ENCODE assay signal across 20 cellular contexts in genomic region chr12:102533483-102533882, GRCh38. TPM values are rescaled to one million over a fixed set of nuclear protein-coding genes. Genes with fewer than 3 reads are reported as not detected.
DNase-seq lines count a peak whose midpoint lies in the region; ATAC-seq and TF ChIP-seq lines count a peak whose summit lies in the region.
"Had no signal": no experiment of that assay in that cellular context is flagged by ENCODE, and none has a peak within 500 bp of the region (broad histone marks: within the 10 kb centered on the region; RNA-seq: fewer than 3 reads in every experiment).

No MANE protein-coding gene starts in this region.

- no peaks in the 10 kb centered on the region for H3K4me1 ChIP-seq in GM23338 (ENCODE audit: insufficient read depth)
- H3K4me1 ChIP-seq in osteoblast (ENCODE audit: insufficient read depth, low read length) = peaks cover 19% of the 10 kb centered on the region

- H3K27me3 ChIP-seq in GM23338 (ENCODE audit: insufficient read depth) (no peaks in the 10 kb centered on the region), osteoblast (ENCODE audit: insufficient read depth, low read length) (no peaks in the 10 kb centered on the region)
- H3K27me3 ChIP-seq: BLaER1 treated with 17β-estradiol and CSF1 and Interleukin-3, amounts not matched to agents 10 nM and 100 nM had no signal

- H3K36me3 Mint-ChIP-seq in GM23338 (ENCODE audit: low read depth) = no peaks in the 10 kb centered on the region
- no peaks in the 10 kb centered on the region for H3K36me3 Mint-ChIP-seq in activated T-helper 17 cell treated with anti-CD3 and anti-CD28 coated beads, Interleukin-2, amount 50 U/mL, for 72 hours (ENCODE audit: low read depth)
- H3K36me3 Mint-ChIP-seq: CD8-positive, alpha-beta T cell; IgD-negative memory B cell had no signal

- no peak overlapping the region for H3K4me3 ChIP-seq in GM23338
- no peak overlapping the region for H3K4me3 ChIP-seq in SK-N-MC
- H3K4me3 ChIP-seq in osteoblast (ENCODE audit: insufficient read depth, low read length) = no peak overlapping the region
- H3K4me3 ChIP-seq: BLaER1 treated with 17β-estradiol and CSF1 and Interleukin-3, amounts not matched to agents 10 nM and 100 nM; GM12878 had no signal

- no peaks in the 10 kb centered on the region; the same call in 2 of the 3 replicates for H3K9me3 Mint-ChIP-seq in GM23338
- H3K9me3 Mint-ChIP-seq in activated T-helper 17 cell treated with anti-CD3 and anti-CD28 coated beads, Interleukin-2, amount 50 U/mL, for 72 hours = no peaks in the 10 kb centered on the region
- H3K9me3 Mint-ChIP-seq: CD8-positive, alpha-beta T cell; H9; IgD-negative memory B cell had no signal

- H2AFZ ChIP-seq in GM23338 (peak overlapping the region; percentile 52; the same call in 1 of the 2 replicates), osteoblast (ENCODE audit: low read length) (peak overlapping the region; percentile 48)

- H3K27ac ChIP-seq in GM23338 (ENCODE audit: low read depth) (no peak overlapping the region), SK-N-MC (0 out of 2 replicates have a peak overlapping the region, but pooled peaks have one; percentile 43), osteoblast (ENCODE audit: low read depth, low read length) (no peak overlapping the region)
- H3K27ac ChIP-seq: BLaER1 treated with 17β-estradiol and CSF1 and Interleukin-3, amounts not matched to agents 10 nM and 100 nM had no signal

- H3K4me2 ChIP-seq in GM23338 (no peak overlapping the region), osteoblast (ENCODE audit: insufficient read depth, low read length) (no peak overlapping the region)
- H3K4me2 ChIP-seq: BLaER1 treated with 17β-estradiol and CSF1 and Interleukin-3, amounts not matched to agents 10 nM and 100 nM had no signal

- H4K20me1 ChIP-seq in GM23338 (replicated peaks; ENCODE audit: insufficient read depth) (no peaks in the 10 kb centered on the region), osteoblast (ENCODE audit: insufficient read depth, low read length) (no peaks in the 10 kb centered on the region)
- H4K20me1 ChIP-seq: BLaER1 treated with 17β-estradiol and CSF1 and Interleukin-3, amounts not matched to agents 10 nM and 100 nM had no signal

- H3K27ac Mint-ChIP-seq in GM23338 = no peak overlapping the region
- no peak overlapping the region for H3K27ac Mint-ChIP-seq in activated T-helper 17 cell treated with anti-CD3 and anti-CD28 coated beads, Interleukin-2, amount 50 U/mL, for 72 hours
- H3K27ac Mint-ChIP-seq: B cell; CD8-positive, alpha-beta T cell; IgD-negative memory B cell had no signal

- H3K4me3 Mint-ChIP-seq in GM23338 = no peak overlapping the region
- H3K4me3 Mint-ChIP-seq in activated T-helper 17 cell treated with anti-CD3 and anti-CD28 coated beads, Interleukin-2, amount 50 U/mL, for 72 hours = no peak overlapping the region
- H3K4me3 Mint-ChIP-seq: B cell; CD8-positive, alpha-beta T cell; H9; IgD-negative memory B cell had no signal

- H3K9me3 ChIP-seq in SK-N-MC (ENCODE audit: low read depth, low read length) = no peaks in the 10 kb centered on the region
- no peaks in the 10 kb centered on the region for H3K9me3 ChIP-seq in osteoblast (ENCODE audit: low read depth, low read length)

- no peak for DNase-seq in GM23338 (ENCODE audit: low spot score)
- DNase-seq in SK-N-MC (ENCODE audit: low read depth, low spot score) = no peak
- peak; percentile 27 for DNase-seq in left kidney (ENCODE audit: low read depth, low spot score)
- no peak for DNase-seq in osteoblast (ENCODE audit: insufficient read length, low spot score, missing footprints)
- no peak for DNase-seq in MV-4-11 (lab: John Stamatoyannopoulos, UW)
- DNase-seq: Calu3; CD8-positive, alpha-beta T cell; DMS79 treated with DMSO at 0.1 percent for 48 hours; GOT3; H9; KG1 had no signal

- no peak overlapping the region for H3K9ac ChIP-seq in SK-N-MC (ENCODE audit: insufficient read length)
- H3K9ac ChIP-seq: BLaER1 treated with 17β-estradiol and CSF1 and Interleukin-3, amounts not matched to agents 10 nM and 100 nM had no signal

- H3K27me3 Mint-ChIP-seq in GM23338 (ENCODE audit: insufficient read depth, low read depth, poor library complexity) = peaks cover 6% of the 10 kb centered on the region
- H3K27me3 Mint-ChIP-seq in activated T-helper 17 cell treated with anti-CD3 and anti-CD28 coated beads, Interleukin-2, amount 50 U/mL, for 72 hours = peaks cover 9% of the 10 kb centered on the region

- peaks cover 5% of the 10 kb centered on the region; the same call in 1 of the 3 replicates for H3K4me1 Mint-ChIP-seq in GM23338
- no peaks in the 10 kb centered on the region for H3K4me1 Mint-ChIP-seq in activated T-helper 17 cell treated with anti-CD3 and anti-CD28 coated beads, Interleukin-2, amount 50 U/mL, for 72 hours
- H3K4me1 Mint-ChIP-seq: B cell, IgD-negative memory B cell had no signal

- H3K36me3 ChIP-seq in GM23338 (ENCODE audit: insufficient read depth) (no peaks in the 10 kb centered on the region), SK-N-MC (ENCODE audit: insufficient read depth, low read length) (no peaks in the 10 kb centered on the region), osteoblast (ENCODE audit: insufficient read depth, low read length) (no peaks in the 10 kb centered on the region)
- H3K36me3 ChIP-seq: BLaER1 treated with 17β-estradiol and CSF1 and Interleukin-3, amounts not matched to agents 10 nM and 100 nM had no signal

- H3K9me2 ChIP-seq in GM23338 (ENCODE audit: insufficient read depth) = peaks cover 5% of the 10 kb centered on the region; the same call in 1 of the 2 replicates

- H3F3A ChIP-seq in GM23338 (replicated peaks; ENCODE audit: low read depth) = no peaks in the 10 kb centered on the region

- no peaks in the 10 kb centered on the region for H3K79me2 ChIP-seq in GM23338 (replicated peaks; ENCODE audit: insufficient read depth)
- H3K79me2 ChIP-seq in osteoblast (ENCODE audit: insufficient read depth, low read length) = no peaks in the 10 kb centered on the region

- no peak for TF ChIP-seq CTCF in GM23338 (conservative IDR thresholded peaks at IDR 0.05; ENCODE audit: low read depth in 2 of 2)
- no peak for TF ChIP-seq CTCF in osteoblast (IDR thresholded peaks at IDR 0.05; ENCODE audit: extremely low read depth, low read depth, low read length)

- ATAC-seq in GM23338 (no peak), HG03025 (IDR thresholded peaks at IDR 0.05; ENCODE audit: low FRiP score, unreplicated experiment) (no peak), GM19455 (IDR thresholded peaks at IDR 0.05; ENCODE audit: unreplicated experiment) (no peak)
- no peak for ATAC-seq in activated T-helper 17 cell treated with anti-CD3 and anti-CD28 coated beads, Interleukin-2, amount 50 U/mL, for 72 hours (replicated peaks)
- ATAC-seq: CD8-positive, alpha-beta T cell; GM12878 had no signal

TF ChIP-seq in GM23338, 12 proteins besides CTCF, POLR2A, EP300 and RAD21 (continues in another document):
- TF ChIP-seq STAT1 (IDR thresholded peaks at IDR 0.05; ENCODE audit: unreplicated experiment) (no peak), EZH2 (IDR thresholded peaks at IDR 0.05; ENCODE audit: low read depth, unreplicated experiment) (no peak), REST (IDR thresholded peaks at IDR 0.05; ENCODE audit: unreplicated experiment) (no peak), CREB1 (CRISPR knock-in tag; IDR thresholded peaks at IDR 0.05; ENCODE audit: low read depth) (no peak)

RNA-seq across cellular contexts. Expression of gene IGF1, which starts 53.1 kb away (rescaled TPM):
- not detected in 2 replicates for total RNA-seq in GM23338 (2014; rRNA removed; shearing (Covaris generic))
- 0.29 TPM in 1 of 2 replicates, not detected in the other for polyA plus RNA-seq in GM23338 (2016; fragmentation: Nextera tagmentation; extraction: Ambion mirVana)
- total RNA-seq in osteoblast = 0.72 and 0.88 TPM in 2 replicates
- 1 to 10 TPM in 1 of 2 donors, not detected in 1; 1.0 TPM for total RNA-seq in activated T-helper 17 cell treated with anti-CD3 and anti-CD28 coated beads, Interleukin-2, amount 50 U/mL, for 72 hours
- total RNA-seq: A172; B cell; Calu3; CD8-positive, alpha-beta T cell; G401; H9 had no signal
